ENCODE assay signal across 1 cellular context in the genomic region with DNA sequence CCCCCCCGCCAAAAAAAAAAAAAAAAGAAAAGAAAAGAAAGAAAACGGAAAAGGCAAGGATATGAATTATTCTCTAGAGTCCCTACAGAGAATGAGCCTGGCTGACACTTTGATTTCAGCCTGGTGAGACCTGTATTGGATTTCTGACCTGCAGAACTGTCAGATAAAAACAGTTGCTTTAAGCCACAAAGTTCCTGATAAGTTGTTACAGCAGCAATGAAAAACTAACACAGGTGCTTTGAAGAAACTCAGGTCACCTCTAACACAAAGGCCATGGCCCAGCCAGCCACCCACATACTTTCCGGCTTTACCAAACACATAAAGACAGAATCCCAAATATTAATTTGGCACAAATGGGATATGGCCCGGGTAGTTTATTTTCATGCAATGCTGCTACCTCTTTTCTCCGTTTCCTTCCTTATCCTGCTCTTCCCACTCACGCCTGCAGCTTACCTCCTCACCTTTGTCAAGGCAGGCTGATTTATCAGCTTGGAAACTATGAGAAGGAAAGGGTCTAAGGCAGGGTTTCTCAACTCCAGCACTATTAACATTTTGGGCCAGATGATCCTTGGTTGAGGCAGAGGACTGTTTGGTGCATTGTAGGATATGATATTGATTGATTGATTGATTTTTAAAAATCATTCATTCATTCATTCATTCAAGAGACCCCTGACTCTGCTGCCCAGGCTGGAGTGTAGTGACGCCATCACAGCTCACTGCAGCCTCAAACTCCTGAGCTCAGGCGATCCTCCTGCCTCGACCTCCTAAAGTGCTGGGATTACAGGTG.
TF ChIP-seq lines count a peak whose summit lies in the region.

No MANE protein-coding gene starts in this region.

TF ChIP-seq in IMR-90, 13 proteins besides CTCF, POLR2A, EP300 and RAD21:
- no peak for TF ChIP-seq MAZ (IDR thresholded peaks at IDR 0.05; ENCODE audit: borderline replicate concordance, low read depth, low read length)
- no peak for TF ChIP-seq MAFK (IDR thresholded peaks at IDR 0.05; ENCODE audit: low read depth, low read length)
- no peak for TF ChIP-seq MXI1 (IDR thresholded peaks at IDR 0.05; ENCODE audit: borderline replicate concordance, low read depth, low read length)
- no peak for TF ChIP-seq RCOR1 (IDR thresholded peaks at IDR 0.05; ENCODE audit: insufficient replicate concordance, low read length)
- no peak for TF ChIP-seq SMC3 (IDR thresholded peaks at IDR 0.05; ENCODE audit: low read depth, low read length)
- TF ChIP-seq FOS (IDR thresholded peaks at IDR 0.05; ENCODE audit: low read depth, low read length) = no peak
- TF ChIP-seq NFE2L2 (IDR thresholded peaks at IDR 0.05; ENCODE audit: low read depth, low read length) = no peak
- no peak for TF ChIP-seq RFX5 (IDR thresholded peaks at IDR 0.05; ENCODE audit: low read depth, low read length)
- no peak for TF ChIP-seq BHLHE40 (IDR thresholded peaks at IDR 0.05; ENCODE audit: low read depth, low read length)
- TF ChIP-seq CEBPB (IDR thresholded peaks at IDR 0.05; ENCODE audit: low read depth, low read length) = no peak
- no peak for TF ChIP-seq ELK1 (IDR thresholded peaks at IDR 0.05; ENCODE audit: borderline replicate concordance, low read depth, low read length)
- TF ChIP-seq CHD1 (IDR thresholded peaks at IDR 0.05; ENCODE audit: low read depth, low read length) = no peak
- no peak for TF ChIP-seq USF2 (IDR thresholded peaks at IDR 0.05; ENCODE audit: low read depth, low read length)
